12 cellular contexts compared by ENCODE assay signal in genomic region chr6:160766657-160767018, GRCh38.
DNase-seq lines count a peak whose midpoint lies in the region; ATAC-seq, FAIRE-seq and TF ChIP-seq lines count a peak whose summit lies in the region.
"Had no signal": no experiment of that assay in that cellular context is flagged by ENCODE, and none has a peak within 500 bp of the region (broad histone marks: within the 10 kb centered on the region; RNA-seq: fewer than 3 reads in every experiment).

No MANE protein-coding gene starts in this region.

- H3K36me3 ChIP-seq in GM23248 (ENCODE audit: low read depth): no peaks in the 10 kb centered on the region
- H3K36me3 ChIP-seq: BLaER1 treated with 17β-estradiol and CSF1 and Interleukin-3, amounts not matched to agents 10 nM and 100 nM had no signal

- H4K20me1 ChIP-seq in GM23248 (ENCODE audit: insufficient read depth): no peaks in the 10 kb centered on the region
- H4K20me1 ChIP-seq: BLaER1 treated with 17β-estradiol and CSF1 and Interleukin-3, amounts not matched to agents 10 nM and 100 nM had no signal

- H3K27ac Mint-ChIP-seq in nephron progenitor cell: no peak overlapping the region

- peaks cover 16% of the 10 kb centered on the region for H3K27me3 Mint-ChIP-seq in nephron progenitor cell (ENCODE audit: low read depth, poor library complexity)

- intact Hi-C loops in dorsolateral prefrontal cortex (cut with DNase I): loop anchor here in 1 of 2 donors (1.0 to 5.0 kb wide), 2 partner anchors 34 to 246 kb away; no protein-coding TSS in a partner anchor

- H2AFZ ChIP-seq in GM23248: peak overlapping the region; percentile 85

- peaks cover 4% of the 10 kb centered on the region for H3K4me1 Mint-ChIP-seq in nephron progenitor cell

- WGBS in A549 (ENCODE audit: missing lambda C conversion rate): 34% methylated on average over 8 of the region's 8 CpGs
- 42 to 51% methylated on average over 8 of the region's 8 CpGs for WGBS in GM23248 (ENCODE audit: low coverage in 1 of 2, low lambda C conversion rate in 2 of 2, missing lambda C conversion rate in 2 of 2), 2 experiments

- peaks cover 5% of the 10 kb centered on the region for H3K36me3 Mint-ChIP-seq in nephron progenitor cell (ENCODE audit: low read depth)
- H3K36me3 Mint-ChIP-seq: activated naive CD8-positive, alpha-beta T cell treated with anti-CD3 and anti-CD28 coated beads, Interleukin-2, amount 10 ng/mL, durations not matched to agents 7 days and 5 days had no signal

- peaks cover 14% of the 10 kb centered on the region for H3K9me3 Mint-ChIP-seq in nephron progenitor cell

- in situ Hi-C loops in GM23248 (cut with MboI): no loop called here

- H3K27ac ChIP-seq in A549: peak overlapping the region; percentile 53 to 81; a peak in 5 of 6 replicates
- H3K27ac ChIP-seq in GM23248: no peak overlapping the region
- peak overlapping the region in 14 of 59 donors; percentile 14 to 68 (median 47) for H3K27ac ChIP-seq in dorsolateral prefrontal cortex
- H3K27ac ChIP-seq: BLaER1 treated with 17β-estradiol and CSF1 and Interleukin-3, amounts not matched to agents 10 nM and 100 nM had no signal

- TF ChIP-seq EP300 in A549 (IDR thresholded peaks at IDR 0.05): no peak

- TF ChIP-seq RAD21 in A549 (conservative IDR thresholded peaks at IDR 0.05 in 1 of 2, IDR thresholded peaks at IDR 0.05 in 1 of 2): no peak

- TF ChIP-seq POLR2A in A549 (IDR thresholded peaks at IDR 0.05; ENCODE audit: low read length): no peak

- FAIRE-seq in A549 (lab: Jason Lieb, UNC): no peak
- FAIRE-seq: frontal cortex had no signal

- no peaks in the 10 kb centered on the region for H3F3A ChIP-seq in GM23248 (ENCODE audit: insufficient read depth)

- CTCF ChIA-PET in A549 (lab: Yijun Ruan, JAX): interaction anchor here (0.7 to 1.9 kb wide), 9 partner anchors 8 to 38 kb away, joined by 3 to 10 read pairs (median 5); no protein-coding TSS in a partner anchor

- peak overlapping the region; percentile 92 for H3K4me3 Mint-ChIP-seq in nephron progenitor cell

- peaks cover 3% of the 10 kb centered on the region; the same call in 1 of the 3 replicates for H3K9me3 ChIP-seq in A549
- no peaks in the 10 kb centered on the region for H3K9me3 ChIP-seq in GM23248 (ENCODE audit: low read depth)

- ATAC-seq in A549 (peak in 1 of 2 experiments; percentile 49; a peak in 3 of 6 replicates), HG02678 (IDR thresholded peaks at IDR 0.05; ENCODE audit: unreplicated experiment) (no peak)

- H3K27me3 ChIP-seq in GM23248 (replicated peaks; ENCODE audit: insufficient read depth) (no peaks in the 10 kb centered on the region; the same call in 1 of the 2 replicates), dorsolateral prefrontal cortex (no peaks in the 10 kb centered on the region)
- H3K27me3 ChIP-seq: BLaER1 treated with 17β-estradiol and CSF1 and Interleukin-3, amounts not matched to agents 10 nM and 100 nM had no signal

- 0 out of 3 replicates have a peak, but pooled peaks cover 2% of the 10 kb centered on the region for H3K4me1 ChIP-seq in A549
- peaks cover 3% of the 10 kb centered on the region; the same call in 1 of the 2 replicates for H3K4me1 ChIP-seq in GM23248 (ENCODE audit: insufficient read depth)

- H3K9ac ChIP-seq in GM23248: no peak overlapping the region
- H3K9ac ChIP-seq: BLaER1 treated with 17β-estradiol and CSF1 and Interleukin-3, amounts not matched to agents 10 nM and 100 nM had no signal

- H3K4me2 ChIP-seq in A549 (peak overlapping the region; percentile 89), GM23248 (ENCODE audit: unreplicated experiment) (peak overlapping the region; percentile 82)
- H3K4me2 ChIP-seq: BLaER1 treated with 17β-estradiol and CSF1 and Interleukin-3, amounts not matched to agents 10 nM and 100 nM had no signal

- POLR2A ChIA-PET in A549 (lab: Yijun Ruan, JAX): no interaction called here

- H3K79me2 ChIP-seq in GM23248 (ENCODE audit: insufficient read depth): no peaks in the 10 kb centered on the region

- DNase-seq in A549 (ENCODE audit: low read depth in 1 of 2, low spot score in 1 of 2) (no peak), GM23248 (no peak), dorsolateral prefrontal cortex (no peak), nephron progenitor cell (no peak), epidermal melanocyte (ENCODE audit: insufficient read length, low spot score) (no peak), NK-92 (lab: John Stamatoyannopoulos, UW; ENCODE audit: unreplicated experiment) (no peak), NCI-H2196 (lab: John Stamatoyannopoulos, UW; ENCODE audit: unreplicated experiment) (no peak)
- DNase-seq: NK-92 treated with Interleukin-12 subunit alpha and Interleukin-12 subunit beta, amount 100 ng/mL, for 24 hours had no signal

- TF ChIP-seq CTCF in A549 (IDR thresholded peaks at IDR 0.05) (no peak), dorsolateral prefrontal cortex (IDR thresholded peaks at IDR 0.05 in 54 of 56, conservative IDR thresholded peaks at IDR 0.05 in 2 of 56; ENCODE audit: low read depth in 1 of 56, partially characterized antibody in 56 of 56) (no peak), nephron progenitor cell (IDR thresholded peaks at IDR 0.05) (no peak)

- no peaks in the 10 kb centered on the region for H3K9me2 ChIP-seq in GM23248 (ENCODE audit: insufficient read depth)

- H3K4me3 ChIP-seq in A549 (peak overlapping the region; percentile 56), GM23248 (peak overlapping the region; percentile 78), dorsolateral prefrontal cortex (peak overlapping the region; percentile 37 to 75 (median 63))
- H3K4me3 ChIP-seq: BLaER1 treated with 17β-estradiol and CSF1 and Interleukin-3, amounts not matched to agents 10 nM and 100 nM had no signal

TF ChIP-seq in A549, 52 proteins besides CTCF, POLR2A, EP300 and RAD21:
- no peak for TF ChIP-seq CBX2 (IDR thresholded peaks at IDR 0.05; ENCODE audit: borderline replicate concordance, low read depth)
- no peak for TF ChIP-seq HES2 (IDR thresholded peaks at IDR 0.05)
- no peak for TF ChIP-seq RARB (CRISPR knock-in tag; IDR thresholded peaks at IDR 0.05)
- no peak for TF ChIP-seq JUN (IDR thresholded peaks at IDR 0.05)
- no peak for TF ChIP-seq GATA3 (IDR thresholded peaks at IDR 0.05; ENCODE audit: borderline replicate concordance)
